25 cellular contexts compared by ENCODE assay signal in genomic region chr2:238023608-238024007, GRCh38.
"Had no signal": no experiment of that assay in that cellular context is flagged by ENCODE, and none has a peak within 500 bp of the region (broad histone marks: within the 10 kb centered on the region; RNA-seq: fewer than 3 reads in every experiment).

No MANE protein-coding gene starts in this region.

- H3K9ac ChIP-seq: KMS-11 had no signal

- H3K27me3 ChIP-seq: ascending aorta, body of pancreas, MG63, Peyer's patch, SJSA1 had no signal

- H3K9me3 ChIP-seq: ascending aorta, body of pancreas, MG63, Peyer's patch, SJSA1 had no signal

- H3K27me3 Mint-ChIP-seq: T-helper 17 cell had no signal

- ATAC-seq: body of pancreas, SK-N-SH treated with all-trans-retinoic acid at 6 μM for 48 hours, T-helper 17 cell had no signal

- H3K4me3 Mint-ChIP-seq: T-helper 17 cell had no signal

- H3K4me1 ChIP-seq: ascending aorta, body of pancreas, Peyer's patch had no signal

- DNase-seq: activated CD4-positive, alpha-beta T cell treated with anti-CD3 and anti-CD28 coated beads, Interleukin-2, amount 50 U/mL, for 4 hours; activated CD4-positive, CD25-positive, alpha-beta regulatory T cell; activated naive CD4-positive, alpha-beta T cell treated with anti-CD3 and anti-CD28 coated beads, Interleukin-2, amount 50 U/mL, for 16 hours; activated T-cell treated with anti-CD3 and anti-CD28 coated beads for 4 hours; amniotic stem cell; body of pancreas; central memory CD4-positive, alpha-beta T cell; MG63; MV-4-11; NCI-H1092 treated with DMSO at 0.1 percent for 48 hours; NCI-H1436; NCI-H187; NCI-H2081 treated with DMSO at 0.1 percent for 48 hours; NCI-H446; NCI-H524; Peyer's patch; Right ventricle myocardium superior; SW 1271; T-helper 17 cell had no signal

- H3K4me3 ChIP-seq: ascending aorta, body of pancreas, MG63, Peyer's patch, SJSA1 had no signal

- H3K27ac ChIP-seq: ascending aorta, body of pancreas, KMS-11, Peyer's patch, RWPE1, SJSA1, VCaP had no signal

- H3K4me2 ChIP-seq: KMS-11 had no signal
